Comparison of ENCODE assay signal across 22 cellular contexts in genomic region chr14:83483063-83483462, GRCh38.
DNase-seq lines count a peak whose midpoint lies in the region; ATAC-seq and TF ChIP-seq lines count a peak whose summit lies in the region.
"Had no signal": no experiment of that assay in that cellular context is flagged by ENCODE, and none has a peak within 500 bp of the region (broad histone marks: within the 10 kb centered on the region; RNA-seq: fewer than 3 reads in every experiment).

No MANE protein-coding gene starts in this region.

- H4K20me1 ChIP-seq in fibroblast of lung (ENCODE audit: control insufficient read depth, extremely low read depth, insufficient read depth, low read length): no peaks in the 10 kb centered on the region

- H3K27ac ChIP-seq in fibroblast of lung (ENCODE audit: insufficient read depth, low read length) (no peak overlapping the region), uterus (no peak overlapping the region), tibial nerve (no peak overlapping the region)
- H3K27ac ChIP-seq: cardiac muscle cell, tibial artery had no signal

- DNase-seq in HCEC 1CT: peak; percentile 46
- DNase-seq in adipocyte (ENCODE audit: low read depth): peak; percentile 81
- peak; percentile 20 to 58 for DNase-seq in fibroblast of lung (ENCODE audit: low read depth in 2 of 2)
- DNase-seq in retinal pigment epithelial cell (ENCODE audit: low read depth): peak; percentile 42
- no peak for DNase-seq in Right ventricle myocardium superior
- no peak for DNase-seq in uterus
- no peak for DNase-seq in tibial nerve (ENCODE audit: low spot score in 2 of 2)
- DNase-seq: activated CD4-positive, alpha-beta T cell treated with anti-CD3 and anti-CD28 coated beads for 48 hours; activated naive CD8-positive, alpha-beta T cell treated with anti-CD3 and anti-CD28 coated beads, Interleukin-2, amount 10 ng/mL, durations not matched to agents 7 days and 5 days; CD4-positive, alpha-beta memory T cell; erythroblast; NCI-H1105 treated with DMSO at 0.1 percent for 48 hours; NCI-H2081; NCI-H510A; nephron progenitor cell; NK-92 treated with Interleukin-12 subunit alpha and Interleukin-12 subunit beta, amount 100 ng/mL, for 24 hours; stimulated activated naive CD4-positive, alpha-beta T cell treated with Interleukin-2 at 50 U/mL for 16 hours; tibial artery had no signal

- H3K9me3 ChIP-seq in adipocyte (ENCODE audit: control insufficient read depth, low read length) (no peaks in the 10 kb centered on the region), fibroblast of lung (ENCODE audit: control insufficient read depth, insufficient read depth, low read depth, low read length) (no peaks in the 10 kb centered on the region), uterus (no peaks in the 10 kb centered on the region), tibial nerve (no peaks in the 10 kb centered on the region)
- H3K9me3 ChIP-seq: tibial artery had no signal

- WGBS in tibial nerve, 2 donors: 57 to 59% methylated on average over 1 of the region's 1 CpG

- ATAC-seq in Right ventricle myocardium superior (ENCODE audit: poor library complexity) (no peak), HG03342 (IDR thresholded peaks at IDR 0.05; ENCODE audit: unreplicated experiment) (no peak)
- ATAC-seq: GM12878, left lobe of liver had no signal

- H3K4me1 ChIP-seq in adipocyte (ENCODE audit: control insufficient read depth, insufficient read depth, low read length) (no peaks in the 10 kb centered on the region), fibroblast of lung (ENCODE audit: control insufficient read depth, extremely low read depth, insufficient read depth, low read length) (no peaks in the 10 kb centered on the region), uterus (no peaks in the 10 kb centered on the region), tibial nerve (no peaks in the 10 kb centered on the region)
- H3K4me1 ChIP-seq: tibial artery had no signal

- no peak for TF ChIP-seq CTCF in fibroblast of lung (conservative IDR thresholded peaks at IDR 0.05 in 1 of 2, IDR thresholded peaks at IDR 0.05 in 1 of 2; ENCODE audit: low read depth in 1 of 2, low read length in 2 of 2)
- TF ChIP-seq CTCF in retinal pigment epithelial cell (conservative IDR thresholded peaks at IDR 0.05; ENCODE audit: low read depth, low read length): no peak
- no peak for TF ChIP-seq CTCF in uterus (IDR thresholded peaks at IDR 0.05)
- no peak for TF ChIP-seq CTCF in tibial nerve (IDR thresholded peaks at IDR 0.05)

- intact Hi-C loops in Right ventricle myocardium superior (cut with DNase I) (no loop called here), uterus (cut with DNase I; ENCODE audit: low total_unique reads) (no loop called here)

- H3K36me3 ChIP-seq in adipocyte (ENCODE audit: control insufficient read depth, insufficient read depth, low read length, severe bottlenecking) (no peaks in the 10 kb centered on the region), fibroblast of lung (ENCODE audit: control insufficient read depth, insufficient read depth, low read length) (no peaks in the 10 kb centered on the region), uterus (no peaks in the 10 kb centered on the region), tibial nerve (no peaks in the 10 kb centered on the region)
- H3K36me3 ChIP-seq: cardiac muscle cell, tibial artery had no signal

- TF ChIP-seq EP300 in tibial nerve (IDR thresholded peaks at IDR 0.05): no peak

- H3K27me3 ChIP-seq in adipocyte (replicated peaks; ENCODE audit: control insufficient read depth, insufficient read depth, low read length) (no peaks in the 10 kb centered on the region), fibroblast of lung (ENCODE audit: control insufficient read depth, insufficient read depth, low read length) (no peaks in the 10 kb centered on the region), uterus (no peaks in the 10 kb centered on the region), tibial nerve (no peaks in the 10 kb centered on the region)
- H3K27me3 ChIP-seq: cardiac muscle cell, tibial artery had no signal

- no peak overlapping the region for H3K9ac ChIP-seq in adipocyte (ENCODE audit: low read length)
- H3K9ac ChIP-seq in fibroblast of lung (ENCODE audit: insufficient read depth, low read length): no peak overlapping the region

- TF ChIP-seq POLR2A in uterus (IDR thresholded peaks at IDR 0.05) (no peak), tibial nerve (IDR thresholded peaks at IDR 0.05) (no peak)

- no peak overlapping the region for H3K4me3 ChIP-seq in adipocyte (ENCODE audit: low read length)
- no peak overlapping the region for H3K4me3 ChIP-seq in fibroblast of lung (replicated peaks in 1 of 4; ENCODE audit: control extremely low read depth in 1 of 4, insufficient read depth in 1 of 4, low read depth in 3 of 4, low read length in 4 of 4)
- H3K4me3 ChIP-seq in retinal pigment epithelial cell (ENCODE audit: low read length): no peak overlapping the region
- H3K4me3 ChIP-seq in uterus: no peak overlapping the region
- no peak overlapping the region for H3K4me3 ChIP-seq in tibial nerve
- H3K4me3 ChIP-seq: cardiac muscle cell, GM12878, tibial artery had no signal

- no peak overlapping the region for H2AFZ ChIP-seq in fibroblast of lung (ENCODE audit: low read length)

- H3K79me2 ChIP-seq in fibroblast of lung (ENCODE audit: control insufficient read depth, insufficient read depth, low read length): no peaks in the 10 kb centered on the region

- H3K4me2 ChIP-seq in fibroblast of lung (ENCODE audit: extremely low read depth, insufficient read depth, low read length): no peak overlapping the region

Comparison
In these comparisons a context has a peak if more than half of its experiments do, and no peak if none do; other contexts are left out.
1. DNase-seq: peak in HCEC 1CT (single experiment), adipocyte (single experiment), fibroblast of lung (2 of 2) and retinal pigment epithelial cell (single experiment); none in Right ventricle myocardium superior (single experiment), uterus (0 of 2) and tibial nerve (0 of 2).